Comparison of ENCODE assay signal across 31 cellular contexts in the genomic region with DNA sequence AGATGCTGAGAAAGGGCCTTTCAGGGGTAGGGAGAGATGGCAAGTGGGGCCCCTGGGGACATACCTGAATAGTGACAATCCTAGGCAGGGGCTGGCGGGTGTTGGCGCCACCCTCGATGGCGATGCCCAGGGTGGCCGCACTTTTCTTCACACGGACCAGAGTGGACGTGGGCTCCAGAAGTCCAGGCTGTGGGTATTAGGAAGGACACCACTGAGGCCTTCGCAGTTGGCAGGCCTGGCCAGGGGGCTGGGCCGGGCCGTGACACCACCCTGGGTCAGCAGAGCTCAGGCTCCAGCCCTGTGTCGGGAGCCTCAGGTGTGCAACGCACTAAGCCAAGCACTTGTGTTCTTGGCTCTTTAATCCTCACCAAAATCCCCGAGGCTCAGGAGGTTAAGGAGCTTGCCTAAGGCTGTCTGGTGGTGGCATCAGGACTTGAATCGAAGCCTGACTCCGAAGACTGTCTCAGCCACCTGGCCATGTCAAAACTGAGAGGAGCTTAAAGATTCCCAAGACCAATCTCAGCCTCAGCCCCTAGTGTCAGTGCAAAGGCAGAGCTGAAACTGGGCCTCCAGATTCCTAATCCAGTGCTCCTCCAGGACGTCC.
"Had no signal": no experiment of that assay in that cellular context is flagged by ENCODE, and none has a peak within 500 bp of the region (broad histone marks: within the 10 kb centered on the region; RNA-seq: fewer than 3 reads in every experiment).

No MANE protein-coding gene starts in this region.

- DNase-seq: activated B cell treated with CpG ODN at 0.5 μM for 24 hours; activated CD4-positive, alpha-beta memory T cell treated with anti-CD3 and anti-CD28 coated beads, Interleukin-2, amount 10 ng/mL, durations not matched to agents 7 days and 5 days; activated CD4-positive, alpha-beta T cell treated with anti-CD3 and anti-CD28 coated beads for 4 hours; activated CD4-positive, alpha-beta T cell treated with anti-CD3 and anti-CD28 coated beads, Interleukin-2, amount 50 U/mL, for 1 hour; activated CD4-positive, CD25-positive, alpha-beta regulatory T cell treated with anti-CD3 and anti-CD28 coated beads, Interleukin-2, amount 50 U/mL, for 72 hours; activated CD8-positive, alpha-beta memory T cell treated with anti-CD3 and anti-CD28 coated beads for 24 hours; activated CD8-positive, alpha-beta memory T cell treated with anti-CD3 and anti-CD28 coated beads, Interleukin-2, amount 10 ng/mL, durations not matched to agents 7 days and 5 days; activated CD8-positive, alpha-beta memory T cell treated with anti-CD3 and anti-CD28 coated beads, Interleukin-2, amount 50 U/mL, for 48 hours; activated gamma-delta T cell; activated naive CD4-positive, alpha-beta T cell treated with Interleukin-2 at 50 U/mL for 16 hours; activated naive CD8-positive, alpha-beta T cell treated with anti-CD3 and anti-CD28 coated beads, Interleukin-2, amount 10 ng/mL, durations not matched to agents 7 days and 5 days; activated T-cell treated with anti-CD3 and anti-CD28 coated beads, Interleukin-2, amount 50 U/mL, for 48 hours; amygdala; Karpas-422; KBM-7; NCI-H1105; NCI-H1417 treated with DMSO at 0.1 percent for 48 hours; NCI-H187 treated with DMSO at 0.1 percent for 48 hours; NCI-H2081 treated with DMSO at 0.1 percent for 48 hours; NCI-H226; NCI-H526 treated with DMSO at 0.1 percent for 48 hours; NCI-H774; SHP77 treated with DMSO at 0.1 percent for 48 hours; SK-N-SH had no signal

- H3K4me2 ChIP-seq: SK-N-SH had no signal

- ATAC-seq: activated CD8-positive, alpha-beta memory T cell treated with anti-CD3 and anti-CD28 coated beads, Interleukin-2, amount 10 ng/mL, durations not matched to agents 7 days and 5 days; Panc1 had no signal

- H3K27ac Mint-ChIP-seq: activated B cell treated with CpG ODN at 0.5 μM for 24 hours; activated CD4-positive, alpha-beta memory T cell treated with anti-CD3 and anti-CD28 coated beads, Interleukin-2, amount 10 ng/mL, durations not matched to agents 7 days and 5 days; activated CD8-positive, alpha-beta memory T cell treated with anti-CD3 and anti-CD28 coated beads, Interleukin-2, amount 10 ng/mL, durations not matched to agents 7 days and 5 days; activated naive CD8-positive, alpha-beta T cell treated with anti-CD3 and anti-CD28 coated beads, Interleukin-2, amount 10 ng/mL, durations not matched to agents 7 days and 5 days; activated T-helper 2 cell treated with anti-CD3 and anti-CD28 coated beads, Interferon-gamma antibody, Interleukin-2, Interleukin-4, amounts not matched to agents 10 μg/mL and 5 μg/mL and 100 μg/mL, durations not matched to agents 14 hours and 24 hours and 36 hours; T-helper 1 cell treated with Interleukin-12 subunit alpha and Interleukin-12 subunit beta and Interleukin-4 antibody, amounts not matched to agents 30 μg/mL and 1 μg/mL, for 36 hours; T-helper 2 cell treated with Interferon-gamma antibody and Interleukin-4, amounts not matched to agents 5 μg/mL and 100 μg/mL, for 36 hours had no signal

- H3K36me3 ChIP-seq: ascending aorta, SJSA1 had no signal

- H3K4me1 ChIP-seq: ascending aorta had no signal

- H3K9me3 ChIP-seq: ascending aorta, SJSA1, SK-N-SH had no signal

- H3K36me3 Mint-ChIP-seq: activated CD8-positive, alpha-beta memory T cell treated with anti-CD3 and anti-CD28 coated beads, Interleukin-2, amount 10 ng/mL, durations not matched to agents 7 days and 5 days; activated naive CD4-positive, alpha-beta T cell treated with anti-CD3 and anti-CD28 coated beads, Interleukin-2, amount 50 U/mL, for 24 hours; activated naive CD8-positive, alpha-beta T cell treated with anti-CD3 and anti-CD28 coated beads, Interleukin-2, amount 10 ng/mL, durations not matched to agents 7 days and 5 days had no signal

- H3K27me3 Mint-ChIP-seq: activated B cell treated with CpG ODN at 0.5 μM for 24 hours; activated CD4-positive, alpha-beta memory T cell treated with anti-CD3 and anti-CD28 coated beads, Interleukin-2, amount 10 ng/mL, durations not matched to agents 7 days and 5 days; activated CD8-positive, alpha-beta memory T cell treated with anti-CD3 and anti-CD28 coated beads, Interleukin-2, amount 10 ng/mL, durations not matched to agents 7 days and 5 days; activated naive CD4-positive, alpha-beta T cell treated with anti-CD3 and anti-CD28 coated beads, Interleukin-2, amount 50 U/mL, for 24 hours; activated naive CD8-positive, alpha-beta T cell treated with anti-CD3 and anti-CD28 coated beads, Interleukin-2, amount 10 ng/mL, durations not matched to agents 7 days and 5 days had no signal

- H3K27ac ChIP-seq: ascending aorta, SJSA1 had no signal

- H3K27me3 ChIP-seq: ascending aorta, SJSA1 had no signal

- H3K9me3 Mint-ChIP-seq: activated B cell treated with CpG ODN at 0.5 μM for 24 hours; activated CD4-positive, alpha-beta memory T cell treated with anti-CD3 and anti-CD28 coated beads, Interleukin-2, amount 10 ng/mL, durations not matched to agents 7 days and 5 days; activated naive CD4-positive, alpha-beta T cell treated with anti-CD3 and anti-CD28 coated beads, Interleukin-2, amount 50 U/mL, for 24 hours; activated naive CD8-positive, alpha-beta T cell treated with anti-CD3 and anti-CD28 coated beads, Interleukin-2, amount 10 ng/mL, durations not matched to agents 7 days and 5 days; activated T-helper 2 cell treated with anti-CD3 and anti-CD28 coated beads, Interferon-gamma antibody, Interleukin-2, Interleukin-4, amounts not matched to agents 10 μg/mL and 5 μg/mL and 100 μg/mL, durations not matched to agents 14 hours and 24 hours and 36 hours; T-helper 1 cell treated with Interleukin-12 subunit alpha and Interleukin-12 subunit beta and Interleukin-4 antibody, amounts not matched to agents 30 μg/mL and 1 μg/mL, for 36 hours; T-helper 2 cell treated with Interferon-gamma antibody and Interleukin-4, amounts not matched to agents 5 μg/mL and 100 μg/mL, for 36 hours had no signal

- H3K9ac ChIP-seq: SK-N-SH had no signal

- H3K4me3 ChIP-seq: ascending aorta, SJSA1 had no signal

- H3K4me3 Mint-ChIP-seq: activated B cell treated with CpG ODN at 0.5 μM for 24 hours; activated CD4-positive, alpha-beta memory T cell treated with anti-CD3 and anti-CD28 coated beads, Interleukin-2, amount 10 ng/mL, durations not matched to agents 7 days and 5 days; activated CD8-positive, alpha-beta memory T cell treated with anti-CD3 and anti-CD28 coated beads, Interleukin-2, amount 10 ng/mL, durations not matched to agents 7 days and 5 days; activated naive CD4-positive, alpha-beta T cell treated with anti-CD3 and anti-CD28 coated beads, Interleukin-2, amount 50 U/mL, for 24 hours; activated naive CD8-positive, alpha-beta T cell treated with anti-CD3 and anti-CD28 coated beads, Interleukin-2, amount 10 ng/mL, durations not matched to agents 7 days and 5 days; T-helper 1 cell treated with Interleukin-12 subunit alpha and Interleukin-12 subunit beta and Interleukin-4 antibody, amounts not matched to agents 30 μg/mL and 1 μg/mL, for 36 hours; T-helper 2 cell treated with Interferon-gamma antibody and Interleukin-4, amounts not matched to agents 5 μg/mL and 100 μg/mL, for 36 hours had no signal
